Comparison of ENCODE assay signal across 9 cellular contexts in genomic region chr3:66036586-66037061, GRCh38. TPM values are rescaled to one million over a fixed set of nuclear protein-coding genes. Genes with fewer than 3 reads are reported as not detected.
DNase-seq lines count a peak whose midpoint lies in the region; ATAC-seq lines count a peak whose summit lies in the region.
"Had no signal": no experiment of that assay in that cellular context is flagged by ENCODE, and none has a peak within 500 bp of the region (broad histone marks: within the 10 kb centered on the region; RNA-seq: fewer than 3 reads in every experiment).

No MANE protein-coding gene starts in this region.

- DNase-seq in EH (ENCODE audit: low read depth) (peak; percentile 50), right cardiac atrium (peak in 1 of 3 donors; percentile 21), NCI-H748 treated with DMSO at 0.1 percent for 48 hours (lab: John Stamatoyannopoulos, UW) (no peak), foreskin melanocyte (no peak)
- no peak for DNase-seq in activated T-helper 1 cell treated with anti-CD3 and anti-CD28 coated beads, Interleukin-12 subunit alpha, Interleukin-12 subunit beta, Interleukin-2, Interleukin-4 antibody, amounts not matched to agents 30 ng/mL and 10 ng/mL and 1 ng/mL, durations not matched to agents 14 hours and 24 hours and 36 hours (ENCODE audit: low spot score)
- DNase-seq: stimulated activated naive CD8-positive, alpha-beta T cell treated with anti-CD3 and anti-CD28 coated beads, Interleukin-15, amount 100 ng/mL, for 72 hours had no signal

- H3K27me3 Mint-ChIP-seq in activated T-helper 1 cell treated with anti-CD3 and anti-CD28 coated beads, Interleukin-12 subunit alpha, Interleukin-12 subunit beta, Interleukin-2, Interleukin-4 antibody, amounts not matched to agents 30 ng/mL and 10 ng/mL and 1 ng/mL, durations not matched to agents 14 hours and 24 hours and 36 hours (ENCODE audit: insufficient read depth), result peaks cover 54% of the 10 kb centered on the region
- peaks cover 61% of the 10 kb centered on the region for H3K27me3 Mint-ChIP-seq in stimulated activated memory B cell treated with anti-CD40 and anti-IgM and Interleukin-4, amounts not matched to agents 10 μg/mL and 1 μg/mL and 100 μg/mL, for 72 hours

- WGBS in right cardiac atrium, result 43% methylated on average over 8 of the region's 8 CpGs

- peaks cover 16% of the 10 kb centered on the region for H3K4me1 Mint-ChIP-seq in activated T-helper 1 cell treated with anti-CD3 and anti-CD28 coated beads, Interleukin-12 subunit alpha, Interleukin-12 subunit beta, Interleukin-2, Interleukin-4 antibody, amounts not matched to agents 30 ng/mL and 10 ng/mL and 1 ng/mL, durations not matched to agents 14 hours and 24 hours and 36 hours (ENCODE audit: low read depth)
- peaks cover 22% of the 10 kb centered on the region for H3K4me1 Mint-ChIP-seq in stimulated activated memory B cell treated with anti-CD40 and anti-IgM and Interleukin-4, amounts not matched to agents 10 μg/mL and 1 μg/mL and 100 μg/mL, for 72 hours

- H3K36me3 ChIP-seq in rectal smooth muscle tissue (ENCODE audit: control insufficient read depth, insufficient read depth, low read length), result no peaks in the 10 kb centered on the region

- no peaks in the 10 kb centered on the region for H3K9me3 Mint-ChIP-seq in activated T-helper 1 cell treated with anti-CD3 and anti-CD28 coated beads, Interleukin-12 subunit alpha, Interleukin-12 subunit beta, Interleukin-2, Interleukin-4 antibody, amounts not matched to agents 30 ng/mL and 10 ng/mL and 1 ng/mL, durations not matched to agents 14 hours and 24 hours and 36 hours
- H3K9me3 Mint-ChIP-seq in stimulated activated memory B cell treated with anti-CD40 and anti-IgM and Interleukin-4, amounts not matched to agents 10 μg/mL and 1 μg/mL and 100 μg/mL, for 72 hours, result no peaks in the 10 kb centered on the region

- intact Hi-C loops in activated T-helper 1 cell treated with anti-CD3 and anti-CD28 coated beads, Interleukin-12 subunit alpha, Interleukin-12 subunit beta, Interleukin-2, Interleukin-4 antibody, amounts not matched to agents 30 ng/mL and 10 ng/mL and 1 ng/mL, durations not matched to agents 14 hours and 24 hours and 36 hours (cut with micrococcal nuclease), result loop anchor here (10.0 kb wide), 2 partner anchors 438 to 468 kb away; partner anchors contain the start of gene LRIG1
- intact Hi-C loops in right cardiac atrium (cut with DNase I), result loop anchor here in 3 of 4 donors (5.0 to 10.0 kb wide), 8 partner anchors 72 to 252 kb away; no protein-coding TSS in a partner anchor

- H3K4me3 ChIP-seq in right cardiac atrium (ENCODE audit: low read length), result peak overlapping the region; percentile 79
- H3K4me3 ChIP-seq in rectal smooth muscle tissue (ENCODE audit: low read length), result peak overlapping the region; percentile 87

- no peak overlapping the region for H3K27ac Mint-ChIP-seq in activated T-helper 1 cell treated with anti-CD3 and anti-CD28 coated beads, Interleukin-12 subunit alpha, Interleukin-12 subunit beta, Interleukin-2, Interleukin-4 antibody, amounts not matched to agents 30 ng/mL and 10 ng/mL and 1 ng/mL, durations not matched to agents 14 hours and 24 hours and 36 hours
- no peak overlapping the region for H3K27ac Mint-ChIP-seq in stimulated activated memory B cell treated with anti-CD40 and anti-IgM and Interleukin-4, amounts not matched to agents 10 μg/mL and 1 μg/mL and 100 μg/mL, for 72 hours
- H3K27ac Mint-ChIP-seq: stimulated activated naive CD8-positive, alpha-beta T cell treated with anti-CD3 and anti-CD28 coated beads, Interleukin-15, amount 100 ng/mL, for 72 hours had no signal

- H3K4me3 Mint-ChIP-seq in activated T-helper 1 cell treated with anti-CD3 and anti-CD28 coated beads, Interleukin-12 subunit alpha, Interleukin-12 subunit beta, Interleukin-2, Interleukin-4 antibody, amounts not matched to agents 30 ng/mL and 10 ng/mL and 1 ng/mL, durations not matched to agents 14 hours and 24 hours and 36 hours, result peak overlapping the region; percentile 69
- no peak overlapping the region for H3K4me3 Mint-ChIP-seq in stimulated activated memory B cell treated with anti-CD40 and anti-IgM and Interleukin-4, amounts not matched to agents 10 μg/mL and 1 μg/mL and 100 μg/mL, for 72 hours

- peaks cover 10% of the 10 kb centered on the region for H3K4me1 ChIP-seq in right cardiac atrium (ENCODE audit: control insufficient read depth, insufficient read depth, low read length)
- no peaks in the 10 kb centered on the region for H3K4me1 ChIP-seq in rectal smooth muscle tissue (ENCODE audit: control insufficient read depth, insufficient read depth, low read length)

- no peak overlapping the region for H3K9ac ChIP-seq in rectal smooth muscle tissue (ENCODE audit: low read length)

- H3K27me3 ChIP-seq in right cardiac atrium (ENCODE audit: control insufficient read depth, insufficient read depth) (no peaks in the 10 kb centered on the region), rectal smooth muscle tissue (ENCODE audit: control insufficient read depth, insufficient read depth, low read length) (no peaks in the 10 kb centered on the region)

- H3K9me3 ChIP-seq in right cardiac atrium (ENCODE audit: control insufficient read depth, low read length), result no peaks in the 10 kb centered on the region

- H3K36me3 Mint-ChIP-seq in activated T-helper 1 cell treated with anti-CD3 and anti-CD28 coated beads, Interleukin-12 subunit alpha, Interleukin-12 subunit beta, Interleukin-2, Interleukin-4 antibody, amounts not matched to agents 30 ng/mL and 10 ng/mL and 1 ng/mL, durations not matched to agents 14 hours and 24 hours and 36 hours (ENCODE audit: low read depth), result peaks cover 2% of the 10 kb centered on the region
- no peaks in the 10 kb centered on the region for H3K36me3 Mint-ChIP-seq in stimulated activated memory B cell treated with anti-CD40 and anti-IgM and Interleukin-4, amounts not matched to agents 10 μg/mL and 1 μg/mL and 100 μg/mL, for 72 hours

- ATAC-seq in right cardiac atrium (no peak), GM18907 (IDR thresholded peaks at IDR 0.05; ENCODE audit: unreplicated experiment) (no peak)
- no peak for ATAC-seq in stimulated activated memory B cell treated with anti-CD40 and anti-IgM and Interleukin-4, amounts not matched to agents 10 μg/mL and 1 μg/mL and 100 μg/mL, for 72 hours
- ATAC-seq: stimulated activated naive CD8-positive, alpha-beta T cell treated with anti-CD3 and anti-CD28 coated beads, Interleukin-15, amount 100 ng/mL, for 72 hours had no signal

- H3K27ac ChIP-seq in right cardiac atrium (ENCODE audit: low read length) (peak overlapping the region; percentile 92), rectal smooth muscle tissue (ENCODE audit: low read depth, low read length) (no peak overlapping the region)

RNA-seq across cellular contexts. Expression of gene MAGI1, which starts 2.1 kb away (rescaled TPM):
- 0.69 and 0.75 TPM in 2 replicates for total RNA-seq in activated T-helper 1 cell treated with anti-CD3 and anti-CD28 coated beads, Interleukin-12 subunit alpha, Interleukin-12 subunit beta, Interleukin-2, Interleukin-4 antibody, amounts not matched to agents 30 ng/mL and 10 ng/mL and 1 ng/mL, durations not matched to agents 14 hours and 24 hours and 36 hours
- total RNA-seq in right cardiac atrium, result 10 to 100 TPM; 32.7 to 38.3 (median 34.4) TPM
- 15.8 TPM for polyA plus RNA-seq in right cardiac atrium

Comparison
In these comparisons a context has a peak if more than half of its experiments do, and no peak if none do; other contexts are left out.
1. RNA of gene MAGI1, which starts 2.1 kb away (total RNA-seq): 32.7 to 38.3 TPM in right cardiac atrium; 0.69 to 0.75 TPM in activated T-helper 1 cell treated with anti-CD3 and anti-CD28 coated beads, Interleukin-12 subunit alpha, Interleukin-12 subunit beta, Interleukin-2, Interleukin-4 antibody, amounts not matched to agents 30 ng/mL and 10 ng/mL and 1 ng/mL, durations not matched to agents 14 hours and 24 hours and 36 hours; every median in the first group is over 10 times any median in the second.